Comparison of ENCODE assay signal across 17 cellular contexts in the genomic region with DNA sequence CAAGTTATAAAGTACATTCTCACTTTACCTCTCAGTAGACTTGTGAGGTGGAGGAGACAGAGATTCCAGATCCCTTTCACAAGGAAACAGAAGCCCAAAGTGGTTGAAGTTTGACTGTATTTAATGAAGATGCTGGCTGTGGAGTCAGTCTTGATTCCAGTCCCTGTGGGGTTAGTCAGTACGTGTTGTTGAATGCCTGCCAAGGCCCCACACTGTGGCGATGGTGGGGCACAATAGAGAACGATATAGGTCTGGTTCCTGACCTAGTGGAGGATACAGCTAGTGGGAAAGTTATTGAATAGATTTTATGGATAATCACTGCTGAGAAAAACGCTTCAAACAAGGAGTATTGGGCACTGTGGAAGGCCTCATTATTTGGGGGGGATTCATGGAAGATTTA.
DNase-seq lines count a peak whose midpoint lies in the region; TF ChIP-seq lines count a peak whose summit lies in the region.
"Had no signal": no experiment of that assay in that cellular context is flagged by ENCODE, and none has a peak within 500 bp of the region (broad histone marks: within the 10 kb centered on the region; RNA-seq: fewer than 3 reads in every experiment).

No MANE protein-coding gene starts in this region.

- WGBS in ovary, 3 donors = 70 to 79% (median 75%) methylated on average over 4 of the region's 4 CpGs
- WGBS in transverse colon (ENCODE audit: low coverage in 1 of 2), 2 donors = 70 to 74% methylated on average over 4 of the region's 4 CpGs

- no peaks in the 10 kb centered on the region for H3K36me3 ChIP-seq in ovary
- H3K36me3 ChIP-seq in transverse colon = no peaks in the 10 kb centered on the region

- no peak for TF ChIP-seq EP300 in ovary (IDR thresholded peaks at IDR 0.05)
- no peak for TF ChIP-seq EP300 in transverse colon (IDR thresholded peaks at IDR 0.05; ENCODE audit: low read depth)

- TF ChIP-seq POLR2A in ovary (IDR thresholded peaks at IDR 0.05) (no peak), transverse colon (IDR thresholded peaks at IDR 0.05) (no peak)

- no peak overlapping the region for H3K27ac ChIP-seq in ovary
- H3K27ac ChIP-seq in transverse colon = no peak overlapping the region
- no peak overlapping the region for H3K27ac ChIP-seq in coronary artery

- in situ Hi-C loops in astrocyte of the spinal cord (cut with HindIII; ENCODE audit: low sequenced_read_pairs) = no loop called here
- in situ Hi-C loops in transverse colon (cut with MboI; ENCODE audit: low pct_ligation_motif_present in 1 of 4, low pct_unique_long_range_greater_than_20kb in 1 of 4, low sequenced_read_pairs in 3 of 4) = no loop called here

- H3K4me1 ChIP-seq in ovary (ENCODE audit: insufficient read depth) (peaks cover 10% of the 10 kb centered on the region), transverse colon (peaks cover 0 to 24% (median 9%) of the 10 kb centered on the region in 4 donors)

- H3K27me3 ChIP-seq in ovary (no peaks in the 10 kb centered on the region), transverse colon (no peaks in the 10 kb centered on the region)

- no peak for TF ChIP-seq CTCF in astrocyte of the spinal cord (IDR thresholded peaks at IDR 0.05; ENCODE audit: low read depth, low read length)
- no peak for TF ChIP-seq CTCF in ovary (IDR thresholded peaks at IDR 0.05)
- no peak for TF ChIP-seq CTCF in transverse colon (IDR thresholded peaks at IDR 0.05)
- no peak for TF ChIP-seq CTCF in coronary artery (IDR thresholded peaks at IDR 0.05)

- DNase-seq in Daoy (ENCODE audit: low read depth) = peak; percentile 52
- DNase-seq in NCI-H2171 treated with DMSO at 0.1 percent for 48 hours (lab: John Stamatoyannopoulos, UW) = peak; percentile 53
- peak; percentile 28 for DNase-seq in astrocyte of the spinal cord (ENCODE audit: low read depth, low spot score)
- DNase-seq in lung microvascular endothelial cell (ENCODE audit: low read depth in 2 of 2) = peak; percentile 52 to 79
- DNase-seq in ovary = no peak
- DNase-seq in transverse colon = no peak
- no peak for DNase-seq in coronary artery (ENCODE audit: low spot score)
- DNase-seq: ACHN, AML-193, GDM1, H9, NCI-H1417, NCI-H187 treated with DMSO at 0.1 percent for 48 hours, NCI-H524 treated with DMSO at 0.1 percent for 48 hours, SHP77, SK-N-SH had no signal

- H3K4me3 ChIP-seq in astrocyte of the spinal cord (ENCODE audit: low read depth, low read length) (no peak overlapping the region), ovary (no peak overlapping the region), transverse colon (no peak overlapping the region), coronary artery (no peak overlapping the region)
- H3K4me3 ChIP-seq: GM12878 had no signal

- H3K9me3 ChIP-seq in ovary = no peaks in the 10 kb centered on the region
- H3K9me3 ChIP-seq in transverse colon = no peaks in the 10 kb centered on the region
- H3K9me3 ChIP-seq: SK-N-SH had no signal

- intact Hi-C loops in ovary (cut with DNase I) (no loop called here), transverse colon (cut with DNase I; ENCODE audit: low total_unique reads) (no loop called here)

Comparison
In these comparisons a context has a peak if more than half of its experiments do, and no peak if none do; other contexts are left out.
1. DNase-seq: peak in Daoy (single experiment), NCI-H2171 treated with DMSO at 0.1 percent for 48 hours (single experiment), astrocyte of the spinal cord (single experiment) and lung microvascular endothelial cell (2 of 2); none in ovary (0 of 5), transverse colon (single experiment) and coronary artery (single experiment).